In genomic region chr10:112373912-112374338, GRCh38 we compare ENCODE assay signal across 10 cellular contexts. TPM values are rescaled to one million over a fixed set of nuclear protein-coding genes. Genes with fewer than 3 reads are reported as not detected.
DNase-seq lines count a peak whose midpoint lies in the region; ATAC-seq and TF ChIP-seq lines count a peak whose summit lies in the region.
"Had no signal": no experiment of that assay in that cellular context is flagged by ENCODE, and none has a peak within 500 bp of the region (broad histone marks: within the 10 kb centered on the region; RNA-seq: fewer than 3 reads in every experiment).

ACSL5 (plus strand) TSS chr10:112374116; CDS start chr10:112394947, 20,831 bp downstream.

- H3K4me1 ChIP-seq in heart left ventricle (peaks cover 0 to 38% (median 12%) of the 10 kb centered on the region in 12 donors), urinary bladder (ENCODE audit: insufficient read depth) (no peaks in the 10 kb centered on the region)

- no peak for TF ChIP-seq POLR2A in heart left ventricle (IDR thresholded peaks at IDR 0.05)

- no peaks in the 10 kb centered on the region for H3K9me3 Mint-ChIP-seq in activated naive CD8-positive, alpha-beta T cell treated with anti-CD3 and anti-CD28 coated beads, Interleukin-2, amount 50 U/mL, for 24 hours

- H3K4me3 Mint-ChIP-seq in activated naive CD8-positive, alpha-beta T cell treated with anti-CD3 and anti-CD28 coated beads, Interleukin-2, amount 50 U/mL, for 24 hours: peak within 1 kb of the TSS; percentile 97
- H3K4me3 Mint-ChIP-seq: mesothelial cell of epicardium had no signal

- peak within 1 kb of the TSS; percentile 100 for H3K27ac Mint-ChIP-seq in activated naive CD8-positive, alpha-beta T cell treated with anti-CD3 and anti-CD28 coated beads, Interleukin-2, amount 50 U/mL, for 24 hours
- H3K27ac Mint-ChIP-seq: mesothelial cell of epicardium had no signal

- peaks cover 55% of the 10 kb centered on the region for H3K4me1 Mint-ChIP-seq in activated naive CD8-positive, alpha-beta T cell treated with anti-CD3 and anti-CD28 coated beads, Interleukin-2, amount 50 U/mL, for 24 hours
- H3K4me1 Mint-ChIP-seq: mesothelial cell of epicardium had no signal

- H3K27me3 ChIP-seq in heart left ventricle: no peaks in the 10 kb centered on the region

- intact Hi-C loops in heart left ventricle (cut with DNase I): no loop called here
- intact Hi-C loops in cardiac septum (cut with DNase I): no loop called here

- ATAC-seq in heart left ventricle (no peak), HG02623 (IDR thresholded peaks at IDR 0.05; ENCODE audit: unreplicated experiment) (no peak)
- no peak for ATAC-seq in activated naive CD8-positive, alpha-beta T cell treated with anti-CD3 and anti-CD28 coated beads, Interleukin-2, amount 50 U/mL, for 24 hours

- whole genome bisulfite sequencing in heart left ventricle, 4 donors: 84 to 92% (median 86%) methylated on average over 4 of the region's 4 CpGs
- 76% methylated on average over 4 of the region's 4 CpGs for whole genome bisulfite sequencing in urinary bladder

- H3K9me3 ChIP-seq in heart left ventricle: no peaks in the 10 kb centered on the region

- no peaks in the 10 kb centered on the region for H3K36me3 ChIP-seq in heart left ventricle
- H3K36me3 ChIP-seq in urinary bladder (ENCODE audit: insufficient read depth): no peaks in the 10 kb centered on the region

- no peaks in the 10 kb centered on the region for H3K27me3 Mint-ChIP-seq in activated naive CD8-positive, alpha-beta T cell treated with anti-CD3 and anti-CD28 coated beads, Interleukin-2, amount 50 U/mL, for 24 hours

- peaks cover 15% of the 10 kb centered on the region for H3K36me3 Mint-ChIP-seq in activated naive CD8-positive, alpha-beta T cell treated with anti-CD3 and anti-CD28 coated beads, Interleukin-2, amount 50 U/mL, for 24 hours (ENCODE audit: low read depth)
- H3K36me3 Mint-ChIP-seq: mesothelial cell of epicardium had no signal

- DNase-seq in heart left ventricle: no peak
- DNase-seq in cardiac septum (ENCODE audit: low spot score): no peak
- no peak for DNase-seq in activated naive CD8-positive, alpha-beta T cell treated with anti-CD3 and anti-CD28 coated beads, Interleukin-2, amount 50 U/mL, for 24 hours
- DNase-seq in mucosa of gallbladder (ENCODE audit: low spot score): peak; percentile 45
- DNase-seq in medulla oblongata (ENCODE audit: extremely low spot score): no peak
- no peak for DNase-seq in NCI-H226
- DNase-seq: AML-193 had no signal

- no peak for TF ChIP-seq CTCF in heart left ventricle (IDR thresholded peaks at IDR 0.05)

- H3K4me3 ChIP-seq in heart left ventricle: no peak within 1 kb of the TSS
- no peak within 1 kb of the TSS for H3K4me3 ChIP-seq in urinary bladder (ENCODE audit: low read depth, low read length)

- H3K27ac ChIP-seq in heart left ventricle (peak within 1 kb of the TSS in 9 of 12 donors; percentile 65 to 96 (median 81)), urinary bladder (ENCODE audit: low read depth) (no peak within 1 kb of the TSS)

RNA-seq across cellular contexts. Expression of gene ACSL5, which starts in this region (rescaled TPM):
- total RNA-seq in heart left ventricle (10 to 100 TPM in 3 of 9 donors, 1 to 10 TPM in 6; 4.6 to 23.8 (median 7.0) TPM), cardiac septum (5.1 TPM), mucosa of gallbladder (34.1 TPM), urinary bladder (38.8 TPM)
- polyA plus RNA-seq in heart left ventricle (1 to 10 TPM; 4.0 to 7.6 TPM), urinary bladder (20.2 TPM)
- total RNA-seq: mesothelial cell of epicardium had no signal
